Comparison of ENCODE assay signal across 17 cellular contexts in genomic region chr7:43438897-43439479, GRCh38.
DNase-seq lines count a peak whose midpoint lies in the region; ATAC-seq, FAIRE-seq and TF ChIP-seq lines count a peak whose summit lies in the region.
"Had no signal": no experiment of that assay in that cellular context is flagged by ENCODE, and none has a peak within 500 bp of the region (broad histone marks: within the 10 kb centered on the region; RNA-seq: fewer than 3 reads in every experiment).

No MANE protein-coding gene starts in this region.

- H3K9me3 ChIP-seq in hepatocyte (ENCODE audit: low read depth) (no peaks in the 10 kb centered on the region), pancreas (no peaks in the 10 kb centered on the region)
- H3K9me3 ChIP-seq: SJCRH30 had no signal

- FAIRE-seq in pancreas (lab: Jason Lieb, UNC): no peak

- no peaks in the 10 kb centered on the region for H3K36me3 ChIP-seq in hepatocyte (replicated peaks; ENCODE audit: insufficient read depth, low read depth)
- no peaks in the 10 kb centered on the region for H3K36me3 ChIP-seq in pancreas
- H3K36me3 ChIP-seq: SJCRH30 had no signal

- no peaks in the 10 kb centered on the region for H3K27me3 ChIP-seq in hepatocyte
- no peaks in the 10 kb centered on the region for H3K27me3 ChIP-seq in pancreas
- H3K27me3 ChIP-seq: SJCRH30 had no signal

- ATAC-seq in pancreas (peak in 3 of 4 donors; percentile 42 to 64 (median 52)), HG03280 (IDR thresholded peaks at IDR 0.05; ENCODE audit: unreplicated experiment) (no peak)
- ATAC-seq: Right ventricle myocardium inferior had no signal

- no peak overlapping the region for H3K4me3 ChIP-seq in hepatocyte
- no peak overlapping the region for H3K4me3 ChIP-seq in pancreas
- H3K4me3 ChIP-seq in foreskin fibroblast (ENCODE audit: low read depth in 1 of 2, low read length in 2 of 2): no peak overlapping the region
- H3K4me3 ChIP-seq: GM12878, PC-9, SJCRH30 had no signal

- no peaks in the 10 kb centered on the region for H3K9me2 ChIP-seq in hepatocyte (replicated peaks; ENCODE audit: insufficient read depth)

- no peaks in the 10 kb centered on the region for H3K4me1 ChIP-seq in hepatocyte (ENCODE audit: insufficient read depth)
- no peaks in the 10 kb centered on the region for H3K4me1 ChIP-seq in pancreas

- intact Hi-C loops in pancreas (cut with DNase I): no loop called here

- WGBS in hepatocyte (ENCODE audit: low lambda C conversion rate, missing lambda C conversion rate): 34% methylated on average over 8 of the region's 8 CpGs
- WGBS in pancreas, 2 donors: 15 to 18% methylated on average over 8 of the region's 8 CpGs

- H3K79me2 ChIP-seq in hepatocyte: no peaks in the 10 kb centered on the region

- TF ChIP-seq CTCF in hepatocyte (IDR thresholded peaks at IDR 0.05; ENCODE audit: poor library complexity) (no peak), pancreas (IDR thresholded peaks at IDR 0.05) (no peak), foreskin fibroblast (IDR thresholded peaks at IDR 0.05; ENCODE audit: low read depth, low read length) (no peak)

- no peak overlapping the region for H2AFZ ChIP-seq in hepatocyte
- H2AFZ ChIP-seq: PC-9 had no signal

- peak; percentile 30 for DNase-seq in DMS53 (lab: John Stamatoyannopoulos, UW)
- no peak for DNase-seq in DMS53 treated with DMSO at 0.1 percent for 48 hours (lab: John Stamatoyannopoulos, UW; ENCODE audit: unreplicated experiment)
- DNase-seq in hepatocyte (ENCODE audit: low spot score): no peak
- no peak for DNase-seq in pancreas
- DNase-seq in activated naive CD4-positive, alpha-beta T cell (lab: John Stamatoyannopoulos, UW): no peak
- no peak for DNase-seq in foreskin fibroblast
- DNase-seq: DMS79, NCI-H2171, NCI-H510A had no signal

- H3K4me2 ChIP-seq in hepatocyte: peak overlapping the region; percentile 67
- H3K4me2 ChIP-seq: KMS-11, PC-9 had no signal

- H4K20me1 ChIP-seq in hepatocyte (ENCODE audit: insufficient read depth, poor library complexity, severe bottlenecking): no peaks in the 10 kb centered on the region

- H3K27ac ChIP-seq in angular gyrus (ENCODE audit: low read depth, low read length) (peak overlapping the region; percentile 29), hepatocyte (no peak overlapping the region), pancreas (no peak overlapping the region)
- H3K27ac ChIP-seq: 22Rv1, KMS-11, PC-9, SJCRH30 had no signal
